ENCODE assay signal across 8 cellular contexts in genomic region chr19:1767464-1767933, GRCh38. TPM values are rescaled to one million over a fixed set of nuclear protein-coding genes. Genes with fewer than 3 reads are reported as not detected.
DNase-seq lines count a peak whose midpoint lies in the region; ATAC-seq, FAIRE-seq and TF ChIP-seq lines count a peak whose summit lies in the region.

No MANE protein-coding gene starts in this region.

- DNase-seq in GM12892 (ENCODE audit: insufficient read length) (peak; percentile 90), SK-MEL-5 (ENCODE audit: low read depth, low spot score) (peak; percentile 43), hepatic stellate cell (ENCODE audit: low spot score) (peak; percentile 86), middle frontal gyrus (ENCODE audit: extremely low spot score, low spot score) (no peak)
- peak; percentile 63 for DNase-seq in activated naive CD4-positive, alpha-beta T cell treated with anti-CD3 and anti-CD28 coated beads, Interleukin-2, amount 50 U/mL, for 16 hours
- peak; percentile 60 for DNase-seq in stimulated activated CD4-positive, alpha-beta T cell treated with anti-CD3 and anti-CD28 coated beads, Interleukin-4, amount 100 ng/mL, for 24 hours

- in situ Hi-C loops in SK-MEL-5 (cut with HindIII; ENCODE audit: low pct_unique_long_range_greater_than_20kb, low sequenced_read_pairs), result no loop called here

- no peak for TF ChIP-seq POLR2A in GM12892 (IDR thresholded peaks at IDR 0.05; ENCODE audit: low read depth, low read length)

- peak; percentile 79 for FAIRE-seq in GM12892 (lab: Jason Lieb, UNC)

- ATAC-seq in HG03159 (IDR thresholded peaks at IDR 0.05; ENCODE audit: unreplicated experiment) (no peak), GM18861 (IDR thresholded peaks at IDR 0.05; ENCODE audit: unreplicated experiment) (no peak)

RNA-seq across cellular contexts. Expression of gene ONECUT3, which starts 14.2 kb away (rescaled TPM):
- polyA plus RNA-seq in GM12892 (2012; ENCODE audit: missing spikeins), result not detected
- not detected in 2 replicates for total RNA-seq in SK-MEL-5 (2014; rRNA removed; shearing (Covaris generic))
- not detected in 2 replicates for polyA plus RNA-seq in SK-MEL-5 (2015; cell fraction: cytosol; rRNA removed)
- polyA plus RNA-seq in SK-MEL-5 (2015; cell fraction: nucleus; rRNA removed), result not detected in 2 replicates

RNA-seq across cellular contexts. Expression of gene ATP8B3, which starts 44.6 kb away (rescaled TPM):
- 1.1 TPM for polyA plus RNA-seq in GM12892 (2012; ENCODE audit: missing spikeins)
- total RNA-seq in SK-MEL-5 (2014; rRNA removed; shearing (Covaris generic)), result 1.4 and 2.0 TPM in 2 replicates
- polyA plus RNA-seq in SK-MEL-5 (2015; cell fraction: cytosol; rRNA removed), result 4.8 and 5.1 TPM in 2 replicates
- polyA plus RNA-seq in SK-MEL-5 (2015; cell fraction: nucleus; rRNA removed), result 2.8 and 4.2 TPM in 2 replicates
